ENCODE assay signal across 18 cellular contexts in the genomic region with DNA sequence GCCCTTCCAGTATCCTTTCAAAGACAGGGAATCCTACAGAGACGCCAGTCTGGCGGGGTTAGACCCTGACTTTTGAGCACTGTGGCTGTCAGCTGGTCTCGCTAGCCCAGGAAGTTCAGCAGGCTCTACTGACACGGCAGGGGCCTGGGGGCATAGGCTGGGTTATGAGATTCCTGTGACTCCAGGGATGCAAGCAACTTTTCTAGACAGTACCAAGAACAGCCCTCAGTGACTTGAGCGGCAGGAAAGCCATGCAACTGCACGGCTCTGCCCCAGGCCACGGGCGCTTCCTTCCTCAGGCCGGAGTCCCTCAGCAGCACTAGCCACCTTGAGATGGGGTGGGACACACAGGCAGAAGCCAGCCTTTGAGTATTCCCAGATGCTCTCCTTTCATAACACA. TPM values are rescaled to one million over a fixed set of nuclear protein-coding genes. Genes with fewer than 3 reads are reported as not detected.
A peak's percentile ranks its signal among the peaks of the same experiment; 100 is the strongest.
DNase-seq lines count a peak whose midpoint lies in the region; TF ChIP-seq lines count a peak whose summit lies in the region.
"Had no signal": no experiment of that assay in that cellular context is flagged by ENCODE, and none has a peak within 500 bp of the region (broad histone marks: within the 10 kb centered on the region; RNA-seq: fewer than 3 reads in every experiment).

No MANE protein-coding gene starts in this region.

- H2BK12ac ChIP-seq in mesenchymal stem cell (ENCODE audit: low read length in 2 of 2), result no peak overlapping the region

- H3K9me3 ChIP-seq in mesenchymal stem cell (ENCODE audit: control insufficient read depth, low read length) (no peaks in the 10 kb centered on the region), stomach (no peaks in the 10 kb centered on the region), ovary (no peaks in the 10 kb centered on the region)

- peak overlapping the region in 1 of 2 experiments; percentile 4 for H3K18ac ChIP-seq in mesenchymal stem cell (ENCODE audit: low read depth in 1 of 2, low read length in 2 of 2)

- no peak overlapping the region for H3K4me3 ChIP-seq in dorsolateral prefrontal cortex
- no peak overlapping the region for H3K4me3 ChIP-seq in mesenchymal stem cell (ENCODE audit: insufficient read depth in 1 of 2, low read depth in 1 of 2, low read length in 2 of 2)
- no peak overlapping the region for H3K4me3 ChIP-seq in stomach
- no peak overlapping the region for H3K4me3 ChIP-seq in ovary

- intact Hi-C loops in dorsolateral prefrontal cortex (cut with DNase I), result no loop called here
- intact Hi-C loops in stomach (cut with DNase I; ENCODE audit: low total_unique reads), result no loop called here
- intact Hi-C loops in ovary (cut with DNase I), result no loop called here

- H3K27me3 ChIP-seq in dorsolateral prefrontal cortex (no peaks in the 10 kb centered on the region), mesenchymal stem cell (ENCODE audit: control insufficient read depth in 1 of 2, insufficient read depth in 1 of 2, low read length in 2 of 2) (no peaks in the 10 kb centered on the region), stomach (no peaks in the 10 kb centered on the region), ovary (no peaks in the 10 kb centered on the region)
- H3K27me3 ChIP-seq: brain microvascular endothelial cell had no signal

- H3K9ac ChIP-seq in mesenchymal stem cell (ENCODE audit: low read length), result no peak overlapping the region

- no peak for TF ChIP-seq EP300 in stomach (IDR thresholded peaks at IDR 0.05)
- TF ChIP-seq EP300 in ovary (IDR thresholded peaks at IDR 0.05), result no peak

- no peak overlapping the region for H3K4ac ChIP-seq in mesenchymal stem cell (ENCODE audit: low read depth in 1 of 2, low read length in 2 of 2)

- TF ChIP-seq CTCF in dorsolateral prefrontal cortex (IDR thresholded peaks at IDR 0.05 in 54 of 56, conservative IDR thresholded peaks at IDR 0.05 in 2 of 56; ENCODE audit: low read depth in 1 of 56, partially characterized antibody in 56 of 56) (no peak), stomach (IDR thresholded peaks at IDR 0.05) (no peak), ovary (IDR thresholded peaks at IDR 0.05) (no peak)

- 81% methylated on average over 9 of the region's 9 CpGs for WGBS in mesenchymal stem cell
- WGBS in stomach, 5 donors, result 70 to 84% (median 80%) methylated on average over 9 of the region's 9 CpGs
- 82 to 91% (median 87%) methylated on average over 9 of the region's 9 CpGs for WGBS in ovary, 3 donors

- no peak overlapping the region for H4K8ac ChIP-seq in mesenchymal stem cell (ENCODE audit: low read length)

- H3K27ac ChIP-seq in dorsolateral prefrontal cortex, result peak overlapping the region in 43 of 59 donors; percentile 15 to 89 (median 74)
- no peak overlapping the region for H3K27ac ChIP-seq in mesenchymal stem cell (ENCODE audit: low read length, poor library complexity, severe bottlenecking)
- H3K27ac ChIP-seq in stomach, result peak overlapping the region; percentile 14 to 78 (median 72)
- H3K27ac ChIP-seq in ovary, result no peak overlapping the region
- H3K27ac ChIP-seq: brain microvascular endothelial cell had no signal

- peak overlapping the region; percentile 57 for H2BK15ac ChIP-seq in mesenchymal stem cell (ENCODE audit: low read depth, poor library complexity, severe bottlenecking)

- peaks cover 2% of the 10 kb centered on the region for H3K79me1 ChIP-seq in mesenchymal stem cell (replicated peaks; ENCODE audit: low read length, poor library complexity, severe bottlenecking)

- DNase-seq in NCI-H1105 treated with DMSO at 0.1 percent for 48 hours (lab: John Stamatoyannopoulos, UW), result peak; percentile 20
- no peak for DNase-seq in dorsolateral prefrontal cortex
- DNase-seq in mesenchymal stem cell, result no peak
- no peak for DNase-seq in stomach
- no peak for DNase-seq in ovary
- no peak for DNase-seq in NCI-H526 (lab: John Stamatoyannopoulos, UW)
- DNase-seq in NCI-H510A treated with DMSO at 0.1 percent for 48 hours (lab: John Stamatoyannopoulos, UW), result no peak
- DNase-seq in GDM1 (lab: John Stamatoyannopoulos, UW), result no peak
- DNase-seq: activated CD8-positive, alpha-beta T cell treated with anti-CD3 and anti-CD28 coated beads for 36 hours; activated T-cell treated with anti-CD3 and anti-CD28 coated beads, Interleukin-2, amount 50 U/mL, for 24 hours; brain microvascular endothelial cell; CD8-positive, alpha-beta memory T cell; erythroblast; glutamatergic neuron; mammary epithelial cell; naive thymus-derived CD4-positive, alpha-beta T cell; stimulated activated naive CD8-positive, alpha-beta T cell treated with anti-CD3 and anti-CD28 coated beads, Interleukin-15, Interleukin-2, amounts not matched to agents 100 U/mL and 50 U/mL, for 24 hours; T-cell had no signal

- H2BK5ac ChIP-seq in mesenchymal stem cell (ENCODE audit: low read depth, low read length, poor library complexity, severe bottlenecking), result no peak overlapping the region

- H3K23ac ChIP-seq in mesenchymal stem cell (ENCODE audit: low read length in 2 of 2), result no peak overlapping the region

- H3K14ac ChIP-seq in mesenchymal stem cell (ENCODE audit: low read length in 2 of 2), result no peak overlapping the region

- peak overlapping the region; percentile 77 for H2BK120ac ChIP-seq in mesenchymal stem cell (ENCODE audit: low read depth, low read length)

- H3K4me2 ChIP-seq in mesenchymal stem cell (ENCODE audit: low read length, poor library complexity, severe bottlenecking), result no peak overlapping the region

- peaks cover 0 to 8% of the 10 kb centered on the region in 2 experiments for H3K36me3 ChIP-seq in mesenchymal stem cell (ENCODE audit: control insufficient read depth in 1 of 2, insufficient read depth in 2 of 2, low read depth in 1 of 2, low read length in 2 of 2)
- peaks cover 0 to 19% (median 15%) of the 10 kb centered on the region in 4 donors for H3K36me3 ChIP-seq in stomach
- no peaks in the 10 kb centered on the region for H3K36me3 ChIP-seq in ovary
- H3K36me3 ChIP-seq: brain microvascular endothelial cell had no signal

- H4K91ac ChIP-seq in mesenchymal stem cell (ENCODE audit: low read length), result no peak overlapping the region

- no peak for TF ChIP-seq POLR2A in stomach (IDR thresholded peaks at IDR 0.05)
- no peak for TF ChIP-seq POLR2A in ovary (IDR thresholded peaks at IDR 0.05)

- peaks cover 29% of the 10 kb centered on the region for H3K4me1 ChIP-seq in mesenchymal stem cell (ENCODE audit: control insufficient read depth, insufficient read depth, low read depth, low read length)
- peaks cover 45 to 58% (median 55%) of the 10 kb centered on the region in 4 donors for H3K4me1 ChIP-seq in stomach
- peaks cover 4% of the 10 kb centered on the region for H3K4me1 ChIP-seq in ovary (ENCODE audit: insufficient read depth)

- H2AFZ ChIP-seq in mesenchymal stem cell (ENCODE audit: low read depth, low read length), result no peak overlapping the region

- H2AK5ac ChIP-seq in mesenchymal stem cell (ENCODE audit: low read length, severe bottlenecking), result no peak overlapping the region

RNA-seq across cellular contexts. Expression of a gene that starts 5.1 kb away (rescaled TPM):
- total RNA-seq in dorsolateral prefrontal cortex (10 to 100 TPM; 23.3 to 52.5 (median 36.1) TPM), stomach (100 to 1,000 TPM in 4 of 5 donors, 10 to 100 TPM in 1; 73.3 to 366 (median 252) TPM), ovary (100 to 1,000 TPM in 3 of 7 donors, 10 to 100 TPM in 4; 85.7 to 385 (median 91.6) TPM)
- 68.6 TPM for polyA plus RNA-seq in mesenchymal stem cell (2013, experiment 1 of 2)
- polyA plus RNA-seq in mesenchymal stem cell (2013, experiment 2 of 2), result 73.5 TPM
- polyA plus RNA-seq in stomach (100 to 1,000 TPM; 200 to 247 (median 213) TPM), ovary (100 to 1,000 TPM in 1 of 2 donors, 1 to 10 TPM in 1; 2.4 to 249 TPM)

RNA-seq across cellular contexts. Expression of a gene that starts 23.8 kb away (rescaled TPM):
- total RNA-seq in dorsolateral prefrontal cortex (10 to 100 TPM in 62 of 120 experiments, 1 to 10 TPM in 58; 4.2 to 28.9 (median 10.3) TPM), stomach (10 to 100 TPM in 1 of 5 donors, 1 to 10 TPM in 3, not detected in 1; 7.0 to 59.4 (median 7.6) TPM), ovary (1 to 10 TPM; 2.6 to 9.8 (median 3.8) TPM)
- polyA plus RNA-seq in mesenchymal stem cell (2013, experiment 1 of 2), result 5.2 TPM
- polyA plus RNA-seq in mesenchymal stem cell (2013, experiment 2 of 2), result 4.8 TPM
- polyA plus RNA-seq in stomach (10 to 100 TPM; 12.3 to 16.7 (median 14.5) TPM), ovary (1 to 10 TPM; 4.1 to 4.9 TPM)

RNA-seq across cellular contexts. Expression of a gene that starts 47.7 kb away (rescaled TPM):
- total RNA-seq in dorsolateral prefrontal cortex (100 to 1,000 TPM in 5 of 120 experiments, 10 to 100 TPM in 115; 63.1 to 111 (median 79.7) TPM), stomach (100 to 1,000 TPM in 4 of 5 donors, 10 to 100 TPM in 1; 85.2 to 292 (median 119) TPM), ovary (100 to 1,000 TPM in 4 of 7 donors, 10 to 100 TPM in 3; 58.1 to 105 (median 103) TPM)
- polyA plus RNA-seq in mesenchymal stem cell (2013, experiment 1 of 2), result 106 TPM
- 108 TPM for polyA plus RNA-seq in mesenchymal stem cell (2013, experiment 2 of 2)
- polyA plus RNA-seq in stomach (100 to 1,000 TPM; 100 to 123 (median 107) TPM), ovary (10 to 100 TPM; 53.9 to 72.6 TPM)

RNA-seq across cellular contexts. Expression of a gene that starts 53.0 kb away (rescaled TPM):
- total RNA-seq in dorsolateral prefrontal cortex (1 to 10 TPM in 49 of 120 experiments, under 1 TPM in 71; 0.32 to 3.2 (median 0.91) TPM), stomach (10 to 100 TPM in 3 of 5 donors, 1 to 10 TPM in 2; 4.7 to 59.7 (median 13.2) TPM), ovary (10 to 100 TPM in 1 of 7 donors, 1 to 10 TPM in 6; 2.0 to 18.7 (median 4.1) TPM)
- polyA plus RNA-seq in mesenchymal stem cell (2013, experiment 1 of 2), result 1.8 TPM
- polyA plus RNA-seq in mesenchymal stem cell (2013, experiment 2 of 2), result 1.6 TPM
- polyA plus RNA-seq in stomach (1 to 10 TPM; 4.6 to 7.9 (median 5.5) TPM), ovary (1 to 10 TPM in 1 of 2 donors, under 1 TPM in 1; 0.42 to 1.8 TPM)

RNA-seq across cellular contexts. Expression of a gene that starts 58.5 kb away (rescaled TPM):
- total RNA-seq in dorsolateral prefrontal cortex, result 100 to 1,000 TPM in 97 of 120 experiments, 10 to 100 TPM in 23; 69.5 to 290 (median 127) TPM
- 59.1 TPM for polyA plus RNA-seq in mesenchymal stem cell (2013, experiment 1 of 2)
- polyA plus RNA-seq in mesenchymal stem cell (2013, experiment 2 of 2), result 55.9 TPM
- 100 to 1,000 TPM in 4 of 5 donors, 10 to 100 TPM in 1; 45.9 to 385 (median 184) TPM for total RNA-seq in stomach
- 100 to 1,000 TPM in 1 of 3 donors, 10 to 100 TPM in 2; 74.7 to 113 (median 90.3) TPM for polyA plus RNA-seq in stomach
- total RNA-seq in ovary, result 10 to 100 TPM; 15.1 to 40.7 (median 22.2) TPM
- 10 to 100 TPM in 1 of 2 donors, 1 to 10 TPM in 1; 6.3 to 18.4 TPM for polyA plus RNA-seq in ovary

Comparison
In these comparisons a context has a peak if more than half of its experiments do, and no peak if none do; other contexts are left out.
1. H3K27ac ChIP-seq: peak in dorsolateral prefrontal cortex (43 of 59) and stomach (5 of 5); none in mesenchymal stem cell (single experiment) and ovary (0 of 2).